10 cellular contexts compared by ENCODE assay signal in the genomic region with DNA sequence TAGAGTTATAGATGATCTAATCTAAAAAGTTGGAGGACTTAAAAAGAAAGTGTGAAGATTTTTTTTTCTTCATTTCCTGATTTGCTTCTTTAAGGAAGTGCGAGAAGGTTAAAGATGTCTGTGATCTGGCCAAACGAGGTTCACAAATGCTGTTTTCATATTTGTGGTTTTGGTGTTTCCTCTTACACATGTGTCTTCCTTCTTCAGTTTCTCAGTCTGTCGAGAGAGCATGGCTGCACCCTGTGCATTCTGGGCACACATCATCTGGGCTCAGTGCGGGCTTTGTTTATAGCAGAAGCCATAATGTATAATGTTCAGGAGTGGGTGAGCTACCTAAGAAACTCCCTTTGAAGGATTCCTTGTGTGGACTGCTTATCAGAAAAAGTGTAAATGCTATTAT.
A peak's percentile ranks its signal among the peaks of the same experiment; 100 is the strongest.
DNase-seq lines count a peak whose midpoint lies in the region; ATAC-seq lines count a peak whose summit lies in the region.
"Had no signal": no experiment of that assay in that cellular context is flagged by ENCODE, and none has a peak within 500 bp of the region (broad histone marks: within the 10 kb centered on the region; RNA-seq: fewer than 3 reads in every experiment).

No MANE protein-coding gene starts in this region.

- DNase-seq in SJCRH30 (peak; percentile 67 to 82), COLO668 (lab: John Stamatoyannopoulos, UW; ENCODE audit: unreplicated experiment) (no peak), COLO829 (ENCODE audit: low spot score) (no peak), NCI-H2029 (lab: John Stamatoyannopoulos, UW) (no peak)
- DNase-seq in natural killer cell treated with Interleukin-12 subunit alpha and Interleukin-12 subunit beta and Interleukin-15 and Interleukin-18, amount 100 ng/mL, for 72 hours (ENCODE audit: low spot score), result peak; percentile 65

- peak; percentile 94 for ATAC-seq in GM18873 (IDR thresholded peaks at IDR 0.05; ENCODE audit: low FRiP score, unreplicated experiment)
- ATAC-seq in HG03066 (IDR thresholded peaks at IDR 0.05; ENCODE audit: low read depth, unreplicated experiment), result peak; percentile 98
- peak; percentile 86 to 96 for ATAC-seq in natural killer cell treated with Interleukin-12 subunit alpha and Interleukin-12 subunit beta and Interleukin-15 and Interleukin-18, amount 100 ng/mL, for 72 hours

- no peaks in the 10 kb centered on the region for H3K9me3 Mint-ChIP-seq in activated naive CD8-positive, alpha-beta T cell (ENCODE audit: low read depth)
- no peaks in the 10 kb centered on the region for H3K9me3 Mint-ChIP-seq in natural killer cell treated with Interleukin-12 subunit alpha and Interleukin-12 subunit beta and Interleukin-15 and Interleukin-18, amount 100 ng/mL, for 72 hours
- H3K9me3 Mint-ChIP-seq: brain had no signal

- no peaks in the 10 kb centered on the region for H3K9me3 ChIP-seq in SJCRH30 (replicated peaks)
- H3K9me3 ChIP-seq: tibial artery had no signal

- no peaks in the 10 kb centered on the region for H3K27me3 Mint-ChIP-seq in activated naive CD8-positive, alpha-beta T cell
- H3K27me3 Mint-ChIP-seq in natural killer cell treated with Interleukin-12 subunit alpha and Interleukin-12 subunit beta and Interleukin-15 and Interleukin-18, amount 100 ng/mL, for 72 hours, result no peaks in the 10 kb centered on the region
- H3K27me3 Mint-ChIP-seq: brain had no signal

- H3K27ac ChIP-seq in SJCRH30, result peak overlapping the region; percentile 24; the same call in 1 of the 2 replicates
- H3K27ac ChIP-seq: tibial artery had no signal

- peaks cover 16% of the 10 kb centered on the region for H3K4me1 ChIP-seq in SJCRH30

- no peaks in the 10 kb centered on the region for H3K36me3 Mint-ChIP-seq in activated naive CD8-positive, alpha-beta T cell
- no peaks in the 10 kb centered on the region for H3K36me3 Mint-ChIP-seq in natural killer cell treated with Interleukin-12 subunit alpha and Interleukin-12 subunit beta and Interleukin-15 and Interleukin-18, amount 100 ng/mL, for 72 hours
- H3K36me3 Mint-ChIP-seq: brain had no signal

- H3K4me3 ChIP-seq in SJCRH30, result peak overlapping the region; percentile 6; the same call in 1 of the 2 replicates
- H3K4me3 ChIP-seq: tibial artery had no signal

- H3K36me3 ChIP-seq in SJCRH30, result no peaks in the 10 kb centered on the region
- H3K36me3 ChIP-seq: tibial artery had no signal

- peak overlapping the region; percentile 77 for H3K27ac Mint-ChIP-seq in activated naive CD8-positive, alpha-beta T cell
- peak overlapping the region; percentile 89 to 91 for H3K27ac Mint-ChIP-seq in natural killer cell treated with Interleukin-12 subunit alpha and Interleukin-12 subunit beta and Interleukin-15 and Interleukin-18, amount 100 ng/mL, for 72 hours

- H3K4me3 Mint-ChIP-seq in activated naive CD8-positive, alpha-beta T cell, result peak overlapping the region; percentile 66
- peak overlapping the region; percentile 75 for H3K4me3 Mint-ChIP-seq in natural killer cell treated with Interleukin-12 subunit alpha and Interleukin-12 subunit beta and Interleukin-15 and Interleukin-18, amount 100 ng/mL, for 72 hours
- H3K4me3 Mint-ChIP-seq: brain had no signal

- peaks cover 34% of the 10 kb centered on the region for H3K4me1 Mint-ChIP-seq in activated naive CD8-positive, alpha-beta T cell (ENCODE audit: low read depth)
- H3K4me1 Mint-ChIP-seq in natural killer cell treated with Interleukin-12 subunit alpha and Interleukin-12 subunit beta and Interleukin-15 and Interleukin-18, amount 100 ng/mL, for 72 hours (ENCODE audit: low read depth in 2 of 2), result peaks cover 13 to 21% of the 10 kb centered on the region in 2 donors

- H3K27me3 ChIP-seq in SJCRH30, result no peaks in the 10 kb centered on the region
- H3K27me3 ChIP-seq: tibial artery had no signal

Comparison
In these comparisons a context has a peak if more than half of its experiments do, and no peak if none do; other contexts are left out.
1. DNase-seq: peak in SJCRH30 (2 of 2) and natural killer cell treated with Interleukin-12 subunit alpha and Interleukin-12 subunit beta and Interleukin-15 and Interleukin-18, amount 100 ng/mL, for 72 hours (single experiment); none in COLO668 (single experiment), COLO829 (single experiment) and NCI-H2029 (single experiment).
2. Peak in every context shown above with its lines, with median percentiles within 50 percentile points of each other: ATAC-seq.